ENCODE assay signal across 18 cellular contexts in genomic region chr4:55247521-55247920, GRCh38.
DNase-seq lines count a peak whose midpoint lies in the region; ATAC-seq and TF ChIP-seq lines count a peak whose summit lies in the region.
"Had no signal": no experiment of that assay in that cellular context is flagged by ENCODE, and none has a peak within 500 bp of the region (broad histone marks: within the 10 kb centered on the region; RNA-seq: fewer than 3 reads in every experiment).

No MANE protein-coding gene starts in this region.

- H3K27ac Mint-ChIP-seq in endothelial cell (ENCODE audit: unreplicated experiment) (peak overlapping the region; percentile 99), mesothelial cell of epicardium (peak overlapping the region; percentile 39)
- no peak overlapping the region for H3K27ac Mint-ChIP-seq in activated T-helper 1 cell treated with anti-CD3 and anti-CD28 coated beads, Interleukin-12 subunit alpha, Interleukin-12 subunit beta, Interleukin-2, Interleukin-4 antibody, amounts not matched to agents 30 ng/mL and 10 ng/mL and 1 ng/mL, durations not matched to agents 14 hours and 24 hours and 36 hours
- H3K27ac Mint-ChIP-seq: CD14-positive monocyte, GM23338, HFFc6 had no signal

- H3K4me1 Mint-ChIP-seq in endothelial cell (ENCODE audit: unreplicated experiment) (peaks cover 50% of the 10 kb centered on the region), mesothelial cell of epicardium (peaks cover 43% of the 10 kb centered on the region)
- no peaks in the 10 kb centered on the region for H3K4me1 Mint-ChIP-seq in activated T-helper 1 cell treated with anti-CD3 and anti-CD28 coated beads, Interleukin-12 subunit alpha, Interleukin-12 subunit beta, Interleukin-2, Interleukin-4 antibody, amounts not matched to agents 30 ng/mL and 10 ng/mL and 1 ng/mL, durations not matched to agents 14 hours and 24 hours and 36 hours (ENCODE audit: low read depth)
- H3K4me1 Mint-ChIP-seq: CD4-positive, alpha-beta memory T cell; IgD-negative memory B cell had no signal

- H3K36me3 Mint-ChIP-seq in endothelial cell (ENCODE audit: low read depth, unreplicated experiment), result no peaks in the 10 kb centered on the region
- H3K36me3 Mint-ChIP-seq in mesothelial cell of epicardium, result no peaks in the 10 kb centered on the region
- no peaks in the 10 kb centered on the region for H3K36me3 Mint-ChIP-seq in activated T-helper 1 cell treated with anti-CD3 and anti-CD28 coated beads, Interleukin-12 subunit alpha, Interleukin-12 subunit beta, Interleukin-2, Interleukin-4 antibody, amounts not matched to agents 30 ng/mL and 10 ng/mL and 1 ng/mL, durations not matched to agents 14 hours and 24 hours and 36 hours (ENCODE audit: low read depth)
- H3K36me3 Mint-ChIP-seq: CD14-positive monocyte; CD4-positive, alpha-beta memory T cell; IgD-negative memory B cell had no signal

- H3K27me3 Mint-ChIP-seq in endothelial cell (ENCODE audit: unreplicated experiment) (peaks cover 4% of the 10 kb centered on the region), mesothelial cell of epicardium (ENCODE audit: low read depth) (no peaks in the 10 kb centered on the region)
- peaks cover 4% of the 10 kb centered on the region for H3K27me3 Mint-ChIP-seq in activated T-helper 1 cell treated with anti-CD3 and anti-CD28 coated beads, Interleukin-12 subunit alpha, Interleukin-12 subunit beta, Interleukin-2, Interleukin-4 antibody, amounts not matched to agents 30 ng/mL and 10 ng/mL and 1 ng/mL, durations not matched to agents 14 hours and 24 hours and 36 hours (ENCODE audit: insufficient read depth)

- peak; percentile 80 for DNase-seq in dermis blood vessel endothelial cell
- DNase-seq in endothelial cell (ENCODE audit: low spot score), result no peak
- DNase-seq in mesothelial cell of epicardium (ENCODE audit: low spot score in 2 of 2, unreplicated experiment in 2 of 2), result no peak
- DNase-seq in activated T-helper 1 cell treated with anti-CD3 and anti-CD28 coated beads, Interleukin-12 subunit alpha, Interleukin-12 subunit beta, Interleukin-2, Interleukin-4 antibody, amounts not matched to agents 30 ng/mL and 10 ng/mL and 1 ng/mL, durations not matched to agents 14 hours and 24 hours and 36 hours (ENCODE audit: low spot score), result no peak
- DNase-seq in NCI-H1436 (lab: John Stamatoyannopoulos, UW), result no peak
- DNase-seq: ACHN; AML-193; CD4-positive, alpha-beta memory T cell; DMS79 treated with DMSO at 0.1 percent for 48 hours; GF-D8; H7; HFFc6 had no signal

- no peak overlapping the region for H3K4me3 Mint-ChIP-seq in endothelial cell (ENCODE audit: unreplicated experiment)
- no peak overlapping the region for H3K4me3 Mint-ChIP-seq in mesothelial cell of epicardium
- no peak overlapping the region for H3K4me3 Mint-ChIP-seq in activated T-helper 1 cell treated with anti-CD3 and anti-CD28 coated beads, Interleukin-12 subunit alpha, Interleukin-12 subunit beta, Interleukin-2, Interleukin-4 antibody, amounts not matched to agents 30 ng/mL and 10 ng/mL and 1 ng/mL, durations not matched to agents 14 hours and 24 hours and 36 hours
- H3K4me3 Mint-ChIP-seq: CD14-positive monocyte; CD4-positive, alpha-beta memory T cell; GM23338; HFFc6; IgD-negative memory B cell had no signal

- H3K9me3 Mint-ChIP-seq in endothelial cell (ENCODE audit: unreplicated experiment) (no peaks in the 10 kb centered on the region), mesothelial cell of epicardium (no peaks in the 10 kb centered on the region)
- H3K9me3 Mint-ChIP-seq in activated T-helper 1 cell treated with anti-CD3 and anti-CD28 coated beads, Interleukin-12 subunit alpha, Interleukin-12 subunit beta, Interleukin-2, Interleukin-4 antibody, amounts not matched to agents 30 ng/mL and 10 ng/mL and 1 ng/mL, durations not matched to agents 14 hours and 24 hours and 36 hours, result no peaks in the 10 kb centered on the region
- H3K9me3 Mint-ChIP-seq: GM23338, HFFc6 had no signal

- no peak for ATAC-seq in HG03097 (IDR thresholded peaks at IDR 0.05; ENCODE audit: low FRiP score, unreplicated experiment)
- ATAC-seq: GM23338, HCT116, HepG2 had no signal

- intact Hi-C loops in activated T-helper 1 cell treated with anti-CD3 and anti-CD28 coated beads, Interleukin-12 subunit alpha, Interleukin-12 subunit beta, Interleukin-2, Interleukin-4 antibody, amounts not matched to agents 30 ng/mL and 10 ng/mL and 1 ng/mL, durations not matched to agents 14 hours and 24 hours and 36 hours (cut with micrococcal nuclease), result no loop called here

- TF ChIP-seq CTCF in endothelial cell (IDR thresholded peaks at IDR 0.05; ENCODE audit: unreplicated experiment), result no peak
- TF ChIP-seq CTCF in mesothelial cell of epicardium (IDR thresholded peaks at IDR 0.05; ENCODE audit: unreplicated experiment), result no peak
